Comparison of ENCODE assay signal across 10 cellular contexts in the genomic region with DNA sequence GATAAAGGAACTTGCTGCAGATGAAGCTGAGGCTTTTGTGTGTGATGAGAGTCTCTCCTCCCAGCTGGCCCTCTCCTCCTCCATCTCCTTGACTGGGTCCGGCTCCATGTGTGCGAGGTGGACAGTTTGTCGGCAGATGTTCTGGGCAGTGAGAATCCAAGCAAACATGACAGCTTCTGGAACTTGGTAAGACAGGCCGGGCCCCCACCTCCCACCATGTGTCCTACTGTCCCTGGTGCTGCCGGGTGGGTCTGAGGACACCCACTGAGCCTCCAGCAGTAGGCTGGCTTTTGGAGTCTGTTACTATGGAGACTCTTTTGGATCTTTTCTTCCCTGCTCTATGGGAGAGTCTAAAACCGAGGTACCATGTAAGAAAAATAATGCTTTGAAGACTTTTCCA.
"Had no signal": no experiment of that assay in that cellular context is flagged by ENCODE, and none has a peak within 500 bp of the region (broad histone marks: within the 10 kb centered on the region; RNA-seq: fewer than 3 reads in every experiment).

No MANE protein-coding gene starts in this region.

- H3K4me3 Mint-ChIP-seq: HFFc6, IgD-negative memory B cell had no signal

- ATAC-seq: HCT116, HepG2 had no signal

- DNase-seq: GM23248, GOT3, H7, HFFc6, KBM-7 had no signal

- H3K9ac ChIP-seq: GM23248 had no signal

- H3K4me3 ChIP-seq: GM23248, HAP-1 had no signal

- H3K9me3 ChIP-seq: HAP-1 had no signal

- H3K27ac Mint-ChIP-seq: HFFc6 had no signal

- H3K27me3 Mint-ChIP-seq: IgD-negative memory B cell had no signal

- H3K9me3 Mint-ChIP-seq: HFFc6, IgD-negative memory B cell had no signal

- H3K4me1 ChIP-seq: HAP-1 had no signal

- H3K27ac ChIP-seq: GM23248, HL-60 had no signal
